ENCODE assay signal across 6 cellular contexts in genomic region chr17:75271955-75272847, GRCh38. TPM values are rescaled to one million over a fixed set of nuclear protein-coding genes. Genes with fewer than 3 reads are reported as not detected.
DNase-seq lines count a peak whose midpoint lies in the region; ATAC-seq and TF ChIP-seq lines count a peak whose summit lies in the region.

No MANE protein-coding gene starts in this region.

- H3K79me2 ChIP-seq in osteoblast (ENCODE audit: insufficient read depth, low read length) = no peaks in the 10 kb centered on the region

- peak overlapping the region; percentile 41 for H2AFZ ChIP-seq in osteoblast (ENCODE audit: low read length)

- H3K4me1 ChIP-seq in osteoblast (ENCODE audit: insufficient read depth, low read length) = peaks cover 43% of the 10 kb centered on the region

- peaks cover 6% of the 10 kb centered on the region for H4K20me1 ChIP-seq in osteoblast (ENCODE audit: insufficient read depth, low read length)

- H3K4me2 ChIP-seq in osteoblast (ENCODE audit: insufficient read depth, low read length) = peak overlapping the region; percentile 95

- H3K36me3 ChIP-seq in osteoblast (ENCODE audit: insufficient read depth, low read length) = no peaks in the 10 kb centered on the region

- H3K9me3 ChIP-seq in osteoblast (ENCODE audit: low read depth, low read length) = no peaks in the 10 kb centered on the region

- peak; percentile 43 for DNase-seq in stimulated activated CD4-positive, alpha-beta T cell treated with anti-CD3 and anti-CD28 coated beads, Interleukin-15, amount 100 ng/mL, for 24 hours
- no peak for DNase-seq in stimulated activated CD4-positive, alpha-beta T cell treated with anti-CD3 and anti-CD28 coated beads, Interleukin-2, amount 100 ng/mL, for 48 hours
- peak; percentile 75 for DNase-seq in cerebellar cortex (ENCODE audit: low spot score)
- peak; percentile 98 for DNase-seq in osteoblast (ENCODE audit: insufficient read length, low spot score, missing footprints)
- DNase-seq in NCI-H526 treated with DMSO at 0.1 percent for 48 hours (lab: John Stamatoyannopoulos, UW) = no peak

- TF ChIP-seq CTCF in osteoblast (IDR thresholded peaks at IDR 0.05; ENCODE audit: extremely low read depth, low read depth, low read length) = no peak

- H3K27ac ChIP-seq in osteoblast (ENCODE audit: low read depth, low read length) = peak overlapping the region; percentile 45

- H3K27me3 ChIP-seq in osteoblast (ENCODE audit: insufficient read depth, low read length) = no peaks in the 10 kb centered on the region

- H3K4me3 ChIP-seq in osteoblast (ENCODE audit: insufficient read depth, low read length) = peak overlapping the region; percentile 90

- ATAC-seq in activated CD4-positive, CD25-positive, alpha-beta regulatory T cell treated with anti-CD3 and anti-CD28 coated beads, Interleukin-2, amount 50 U/mL, for 24 hours = no peak

RNA-seq across cellular contexts. Expression of gene MIF4GD, which starts 1.2 kb away (rescaled TPM):
- total RNA-seq in osteoblast = 8.7 and 9.4 TPM in 2 replicates

RNA-seq across cellular contexts. Expression of gene MRPS7, which starts 10.5 kb away (rescaled TPM):
- 43.6 and 45.6 TPM in 2 replicates for total RNA-seq in osteoblast

RNA-seq across cellular contexts. Expression of gene GGA3, which starts 10.8 kb away (rescaled TPM):
- 9.0 and 12.1 TPM in 2 replicates for total RNA-seq in osteoblast

RNA-seq across cellular contexts. Expression of gene SLC25A19, which starts 17.0 kb away (rescaled TPM):
- total RNA-seq in osteoblast = 4.7 and 7.1 TPM in 2 replicates

Comparison
In these comparisons a context has a peak if more than half of its experiments do, and no peak if none do; other contexts are left out.
1. DNase-seq: peak in stimulated activated CD4-positive, alpha-beta T cell treated with anti-CD3 and anti-CD28 coated beads, Interleukin-15, amount 100 ng/mL, for 24 hours (single experiment), cerebellar cortex (single experiment) and osteoblast (single experiment); none in stimulated activated CD4-positive, alpha-beta T cell treated with anti-CD3 and anti-CD28 coated beads, Interleukin-2, amount 100 ng/mL, for 48 hours (0 of 2) and NCI-H526 treated with DMSO at 0.1 percent for 48 hours (single experiment).